In the genomic region with DNA sequence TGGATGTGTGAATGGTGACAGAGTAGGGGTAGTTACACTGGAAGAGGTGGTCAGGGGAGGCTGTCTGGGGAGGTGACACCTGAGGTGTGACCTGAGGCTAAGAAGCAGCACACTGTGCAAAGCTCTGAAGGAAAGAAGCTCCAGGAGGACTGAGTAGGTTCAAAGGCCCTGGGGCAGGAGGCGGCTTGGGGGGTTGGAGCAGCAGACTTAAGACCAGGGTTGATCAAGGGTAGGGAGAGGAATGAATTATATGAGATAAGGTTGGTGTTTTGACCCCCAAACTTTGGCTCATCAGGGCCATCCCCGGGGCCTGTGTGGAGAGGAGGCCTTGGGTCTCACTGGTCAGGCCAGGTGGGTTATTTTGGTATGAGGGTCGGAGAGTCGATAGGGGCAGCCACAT, we compare ENCODE assay signal across 17 cellular contexts.
"Had no signal": no experiment of that assay in that cellular context is flagged by ENCODE, and none has a peak within 500 bp of the region (broad histone marks: within the 10 kb centered on the region; RNA-seq: fewer than 3 reads in every experiment).

No MANE protein-coding gene starts in this region.

- H3K27ac ChIP-seq: esophagus muscularis mucosa, gastrocnemius medialis, sigmoid colon, thoracic aorta had no signal

- H3K4me3 ChIP-seq: esophagus muscularis mucosa, gastrocnemius medialis, mucosa of descending colon, sigmoid colon, smooth muscle cell, thoracic aorta had no signal

- DNase-seq: activated B cell treated with CpG ODN at 0.5 μM for 24 hours; activated CD4-positive, alpha-beta T cell treated with anti-CD3 and anti-CD28 coated beads for 48 hours; activated naive CD4-positive, alpha-beta T cell treated with anti-CD3 and anti-CD28 coated beads, Interleukin-2, amount 10 ng/mL, durations not matched to agents 7 days and 5 days; activated naive CD8-positive, alpha-beta T cell treated with anti-CD3 and anti-CD28 coated beads, Interleukin-2, amount 50 U/mL, for 24 hours; effector memory CD4-positive, alpha-beta T cell; gastrocnemius medialis; hippocampal formation; mesenchymal stem cell; sigmoid colon; stimulated activated CD4-positive, alpha-beta T cell treated with anti-CD3 and anti-CD28 coated beads, Interleukin-2, amount 100 ng/mL, for 48 hours; stimulated activated CD8-positive, alpha-beta memory T cell treated with anti-CD3 and anti-CD28 coated beads, Interleukin-4, amount 100 ng/mL, for 48 hours; stimulated activated naive B cell treated with anti-CD40 and anti-IgM and Interleukin-4, amounts not matched to agents 10 μg/mL and 1 μg/mL and 100 μg/mL, for 72 hours; T-helper 9 cell had no signal

- H3K4me2 ChIP-seq: smooth muscle cell had no signal

- H3K9me3 ChIP-seq: esophagus muscularis mucosa, gastrocnemius medialis, mucosa of descending colon, sigmoid colon, thoracic aorta had no signal

- H3K36me3 ChIP-seq: esophagus muscularis mucosa, gastrocnemius medialis, sigmoid colon, thoracic aorta had no signal

- H3K4me1 ChIP-seq: esophagus muscularis mucosa, gastrocnemius medialis, sigmoid colon had no signal

- ATAC-seq: activated naive CD8-positive, alpha-beta T cell treated with anti-CD3 and anti-CD28 coated beads, Interleukin-2, amount 50 U/mL, for 24 hours; gastrocnemius medialis; mucosa of descending colon; stimulated activated naive B cell treated with anti-CD40 and anti-IgM and Interleukin-4, amounts not matched to agents 10 μg/mL and 1 μg/mL and 100 μg/mL, for 72 hours had no signal
